Comparison of ENCODE assay signal across 24 cellular contexts in the genomic region with DNA sequence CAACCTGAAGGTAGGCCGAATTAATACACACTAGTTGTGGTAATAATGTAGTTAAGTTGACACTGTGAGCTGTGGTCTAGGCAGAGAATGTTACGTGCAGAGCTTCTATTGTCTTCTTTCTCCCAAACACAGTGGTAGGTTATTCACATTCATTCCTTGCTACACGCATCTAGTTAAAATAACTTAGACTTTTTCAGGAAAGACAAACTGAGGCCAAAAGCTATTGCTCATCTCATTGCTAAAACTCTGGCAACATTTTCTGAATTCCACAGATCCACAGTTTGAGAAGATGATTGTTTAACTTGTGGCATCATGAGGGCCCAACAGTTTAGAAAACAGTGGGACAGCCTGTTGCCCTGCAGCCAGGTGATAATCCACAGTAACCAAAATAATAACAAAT.
DNase-seq lines count a peak whose midpoint lies in the region; ATAC-seq and TF ChIP-seq lines count a peak whose summit lies in the region.
"Had no signal": no experiment of that assay in that cellular context is flagged by ENCODE, and none has a peak within 500 bp of the region (broad histone marks: within the 10 kb centered on the region; RNA-seq: fewer than 3 reads in every experiment).

No MANE protein-coding gene starts in this region.

- DNase-seq in H9 (no peak), astrocyte of the hippocampus (ENCODE audit: low read depth, low spot score) (peak; percentile 44), neuronal stem cell (ENCODE audit: low spot score) (no peak), SKM-1 treated with dmso at 0.1 percent for 144 hours (lab: John Stamatoyannopoulos, UW; ENCODE audit: unreplicated experiment) (no peak), dermis blood vessel endothelial cell (no peak), GF-D8 (lab: John Stamatoyannopoulos, UW) (no peak)
- DNase-seq: BE2C, DMS53, KBM-7, MM.1S, NCI-H1092, NCI-H1436 treated with DMSO at 0.1 percent for 48 hours, NCI-H1930, NCI-H2227 treated with DMSO at 0.1 percent for 48 hours, NCI-H510A, NCI-H748 treated with DMSO at 0.1 percent for 48 hours, SHP77 treated with DMSO at 0.1 percent for 48 hours had no signal

- TF ChIP-seq CTCF in H9 (conservative IDR thresholded peaks at IDR 0.05): no peak

- H3K9me3 ChIP-seq in H9 (ENCODE audit: control insufficient read depth, low read depth, low read length): no peaks in the 10 kb centered on the region
- H3K9me3 ChIP-seq in iPS-18a (ENCODE audit: control insufficient read depth, low read depth, low read length): no peaks in the 10 kb centered on the region
- H3K9me3 ChIP-seq in neuronal stem cell (replicated peaks in 1 of 2; ENCODE audit: control insufficient read depth in 2 of 2, insufficient read depth in 1 of 2, low read depth in 1 of 2, low read length in 2 of 2): no peaks in the 10 kb centered on the region
- H3K9me3 ChIP-seq: BE2C had no signal

- H2AK5ac ChIP-seq in H9 (ENCODE audit: insufficient read length, low read length) (no peak overlapping the region), neuronal stem cell (ENCODE audit: low read depth, low read length) (no peak overlapping the region)

- H3K4me2 ChIP-seq in H9 (ENCODE audit: insufficient read depth, insufficient read length, low read length) (no peak overlapping the region), neuronal stem cell (ENCODE audit: insufficient read depth, low read length, poor library complexity, severe bottlenecking) (no peak overlapping the region)
- H3K4me2 ChIP-seq: A549 had no signal

- H3K4me1 Mint-ChIP-seq in H9: peaks cover 55 to 59% of the 10 kb centered on the region in 2 experiments

- H3T11ph ChIP-seq in H9 (ENCODE audit: low read length): no peak overlapping the region

- no peaks in the 10 kb centered on the region for H3K36me3 ChIP-seq in iPS-18a (ENCODE audit: control insufficient read depth, low read depth, low read length)
- H3K36me3 ChIP-seq in neuronal stem cell (replicated peaks in 1 of 2; ENCODE audit: control insufficient read depth in 2 of 2, insufficient read depth in 2 of 2, low read length in 2 of 2): no peaks in the 10 kb centered on the region
- H3K36me3 ChIP-seq: BE2C had no signal

- no peak overlapping the region for H3K56ac ChIP-seq in H9 (ENCODE audit: insufficient read length, low read depth, low read length)

- no peak overlapping the region for H2BK20ac ChIP-seq in H9 (ENCODE audit: low read depth, low read length, poor library complexity, severe bottlenecking)

- no peak overlapping the region for H3K18ac ChIP-seq in H9 (ENCODE audit: insufficient read length, low read depth, low read length)
- H3K18ac ChIP-seq in neuronal stem cell (ENCODE audit: low read length): no peak overlapping the region

- H2BK5ac ChIP-seq in H9 (ENCODE audit: insufficient read length, low read length): no peak overlapping the region
- H2BK5ac ChIP-seq in neuronal stem cell (ENCODE audit: low read length): no peak overlapping the region

- no peaks in the 10 kb centered on the region for H3K23me2 ChIP-seq in H9 (ENCODE audit: insufficient read length, low read depth, low read length, poor library complexity, severe bottlenecking)

- H3K79me2 ChIP-seq in H9 (ENCODE audit: insufficient read depth, low read length): no peaks in the 10 kb centered on the region

- H3K4me3 ChIP-seq in iPS-18a (ENCODE audit: low read length) (peak overlapping the region; percentile 13), neuronal stem cell (ENCODE audit: low read length in 2 of 2) (no peak overlapping the region)
- H3K4me3 ChIP-seq: A549, SK-N-MC had no signal

- no peak overlapping the region for H3K4ac ChIP-seq in H9 (ENCODE audit: low read depth, low read length)
- H3K4ac ChIP-seq in neuronal stem cell (ENCODE audit: low read length): no peak overlapping the region

- H4K8ac ChIP-seq in H9 (replicated peaks; ENCODE audit: insufficient read length, low read depth, low read length) (no peak overlapping the region), neuronal stem cell (ENCODE audit: low read depth, low read length) (no peak overlapping the region)

- H2BK12ac ChIP-seq in H9 (ENCODE audit: insufficient read length, low read depth, low read length) (no peak overlapping the region), neuronal stem cell (ENCODE audit: low read length) (no peak overlapping the region)

- H3K27me3 ChIP-seq in H9 (ENCODE audit: insufficient read depth, low read length) (no peaks in the 10 kb centered on the region), iPS-18a (ENCODE audit: control insufficient read depth, insufficient read depth, low read length) (no peaks in the 10 kb centered on the region), neuronal stem cell (ENCODE audit: control insufficient read depth in 3 of 3, insufficient read depth in 3 of 3, low read depth in 1 of 3, low read length in 3 of 3) (no peaks in the 10 kb centered on the region)
- H3K27me3 ChIP-seq: BE2C had no signal

- H3K27ac ChIP-seq in H9 (ENCODE audit: insufficient read length, low read depth, low read length) (peak overlapping the region; percentile 8), iPS-18a (ENCODE audit: low read length) (peak overlapping the region; percentile 42), neuronal stem cell (replicated peaks; ENCODE audit: low read length) (no peak overlapping the region)
- H3K27ac ChIP-seq: A549, RWPE1, SK-N-MC had no signal

- no peak overlapping the region for H2BK15ac ChIP-seq in H9 (ENCODE audit: low read depth, low read length)
- H2BK15ac ChIP-seq in neuronal stem cell (ENCODE audit: low read length): no peak overlapping the region

- no CpG with 5 or more reads among the region's 3 CpGs for WGBS in H9 (ENCODE audit: extremely low coverage, insufficient read length, low lambda C conversion rate)
- no CpG with 5 or more reads among the region's 3 CpGs for WGBS in neuronal stem cell (ENCODE audit: extremely low coverage in 2 of 2, insufficient read length in 2 of 2, insufficient replicate concordance in 1 of 2), 2 donors

- no peak for ATAC-seq in esophagus mucosa
- ATAC-seq: A549, HCT116, HepG2 had no signal

- H3K27ac Mint-ChIP-seq in H9: peak overlapping the region; percentile 84 to 93 (median 93); a peak in 6 of 7 replicates

- no peak overlapping the region for H4K5ac ChIP-seq in H9 (ENCODE audit: insufficient read length, low read depth, low read length)

- peaks cover 0 to 13% (median 4%) of the 10 kb centered on the region in 3 experiments; a peak in 4 of 7 replicates for H3K36me3 Mint-ChIP-seq in H9 (ENCODE audit: insufficient read depth in 1 of 3, low read depth in 3 of 3)

- no peak overlapping the region for H4K91ac ChIP-seq in H9 (ENCODE audit: insufficient read length, low read depth, low read length)
- H4K91ac ChIP-seq in neuronal stem cell (ENCODE audit: low read depth, low read length, poor library complexity): no peak overlapping the region

- no peaks in the 10 kb centered on the region for H3K27me3 Mint-ChIP-seq in H9 (ENCODE audit: low read depth)

- H3K4me3 Mint-ChIP-seq in H9: peak overlapping the region in 1 of 2 experiments; percentile 48; a peak in 3 of 5 replicates

- H2BK120ac ChIP-seq in H9 (ENCODE audit: low read depth, low read length, poor library complexity, severe bottlenecking): no peak overlapping the region
- H2BK120ac ChIP-seq in neuronal stem cell (ENCODE audit: low read depth, low read length): no peak overlapping the region

- H3K14ac ChIP-seq in H9 (ENCODE audit: insufficient read depth, low read length): no peak overlapping the region
- no peak overlapping the region for H3K14ac ChIP-seq in neuronal stem cell (ENCODE audit: low read length)

- peaks cover 18% of the 10 kb centered on the region; the same call in 1 of the 2 replicates for H3K4me1 ChIP-seq in H9 (ENCODE audit: insufficient read depth, low read length)
- H3K4me1 ChIP-seq in iPS-18a (ENCODE audit: control insufficient read depth, low read depth, low read length): peaks cover 40% of the 10 kb centered on the region
- H3K4me1 ChIP-seq in neuronal stem cell (ENCODE audit: control insufficient read depth in 2 of 2, insufficient read depth in 1 of 2, low read depth in 1 of 2, low read length in 2 of 2): peaks cover 5 to 7% of the 10 kb centered on the region in 2 donors
- H3K4me1 ChIP-seq: A549, BE2C had no signal

- H3K9ac ChIP-seq in H9 (ENCODE audit: extremely low read depth, insufficient read length, low read length): no peak overlapping the region
- H3K9ac ChIP-seq in iPS-18a (ENCODE audit: low read length): no peak overlapping the region
- H3K9ac ChIP-seq in neuronal stem cell (ENCODE audit: low read depth, low read length, poor library complexity): no peak overlapping the region

- H3K79me1 ChIP-seq in H9 (ENCODE audit: insufficient read depth, low read depth, low read length, poor library complexity, severe bottlenecking) (no peaks in the 10 kb centered on the region), neuronal stem cell (ENCODE audit: low read depth, low read length) (no peaks in the 10 kb centered on the region)

- no peak overlapping the region for H3K23ac ChIP-seq in H9 (ENCODE audit: insufficient read length, low read depth, low read length)
- no peak overlapping the region for H3K23ac ChIP-seq in neuronal stem cell (ENCODE audit: low read depth, low read length, poor library complexity)

- H2AFZ ChIP-seq in H9 (ENCODE audit: low read length): no peak overlapping the region
- H2AFZ ChIP-seq in neuronal stem cell (ENCODE audit: low read length): peak overlapping the region; percentile 46

- H4K20me1 ChIP-seq in H9 (ENCODE audit: control insufficient read depth, insufficient read depth, insufficient read length): no peaks in the 10 kb centered on the region

- peaks cover 0 to 8% of the 10 kb centered on the region in 2 experiments; a peak in 2 of 5 replicates for H3K9me3 Mint-ChIP-seq in H9
